In genomic region chr1:19678493-19678892, GRCh38 we compare ENCODE assay signal across 2 cellular contexts.
TF ChIP-seq lines count a peak whose summit lies in the region.

No MANE protein-coding gene starts in this region.

TF ChIP-seq in HCT116, 20 proteins besides CTCF, POLR2A, EP300 and RAD21 (continued from another document):
- TF ChIP-seq REST (IDR thresholded peaks at IDR 0.05; ENCODE audit: low read depth) (no peak), EZH2phosphoT487 (IDR thresholded peaks at IDR 0.05; ENCODE audit: borderline replicate concordance) (no peak), FOSL1 (IDR thresholded peaks at IDR 0.05; ENCODE audit: low read depth) (no peak), SP1 (IDR thresholded peaks at IDR 0.05; ENCODE audit: low read depth) (no peak)
- TF ChIP-seq, protein P1, sequence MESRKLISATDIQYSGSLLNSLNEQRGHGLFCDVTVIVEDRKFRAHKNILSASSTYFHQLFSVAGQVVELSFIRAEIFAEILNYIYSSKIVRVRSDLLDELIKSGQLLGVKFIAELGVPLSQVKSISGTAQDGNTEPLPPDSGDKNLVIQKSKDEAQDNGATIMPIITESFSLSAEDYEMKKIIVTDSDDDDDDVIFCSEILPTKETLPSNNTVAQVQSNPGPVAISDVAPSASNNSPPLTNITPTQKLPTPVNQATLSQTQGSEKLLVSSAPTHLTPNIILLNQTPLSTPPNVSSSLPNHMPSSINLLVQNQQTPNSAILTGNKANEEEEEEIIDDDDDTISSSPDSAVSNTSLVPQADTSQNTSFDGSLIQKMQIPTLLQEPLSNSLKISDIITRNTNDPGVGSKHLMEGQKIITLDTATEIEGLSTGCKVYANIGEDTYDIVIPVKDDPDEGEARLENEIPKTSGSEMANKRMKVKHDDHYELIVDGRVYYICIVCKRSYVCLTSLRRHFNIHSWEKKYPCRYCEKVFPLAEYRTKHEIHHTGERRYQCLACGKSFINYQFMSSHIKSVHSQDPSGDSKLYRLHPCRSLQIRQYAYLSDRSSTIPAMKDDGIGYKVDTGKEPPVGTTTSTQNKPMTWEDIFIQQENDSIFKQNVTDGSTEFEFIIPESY (IDR thresholded peaks at IDR 0.05; ENCODE audit: extremely low read depth, insufficient replicate concordance, low read length), result no peak

TF ChIP-seq in SK-N-SH, 30 proteins besides CTCF, POLR2A, EP300 and RAD21 (continued from another document):
- TF ChIP-seq REST (IDR thresholded peaks at IDR 0.05; ENCODE audit: low read depth, low read length) (no peak), TAF1 (IDR thresholded peaks at IDR 0.05; ENCODE audit: borderline replicate concordance, low read depth, low read length) (no peak)
TF ChIP-seq in SK-N-SH: peak in this region for 0.
